Comparison of ENCODE assay signal across 1 cellular context in genomic region chr1:191734321-191734720, GRCh38.
TF ChIP-seq lines count a peak whose summit lies in the region.

No MANE protein-coding gene starts in this region.

TF ChIP-seq in HCT116, 20 proteins besides CTCF, POLR2A, EP300 and RAD21 (continued from another document):
- TF ChIP-seq FOSL1 (IDR thresholded peaks at IDR 0.05; ENCODE audit: low read depth): no peak
TF ChIP-seq in HCT116: peak in this region for 0.
